Comparison of ENCODE assay signal across 2 cellular contexts in the genomic region with DNA sequence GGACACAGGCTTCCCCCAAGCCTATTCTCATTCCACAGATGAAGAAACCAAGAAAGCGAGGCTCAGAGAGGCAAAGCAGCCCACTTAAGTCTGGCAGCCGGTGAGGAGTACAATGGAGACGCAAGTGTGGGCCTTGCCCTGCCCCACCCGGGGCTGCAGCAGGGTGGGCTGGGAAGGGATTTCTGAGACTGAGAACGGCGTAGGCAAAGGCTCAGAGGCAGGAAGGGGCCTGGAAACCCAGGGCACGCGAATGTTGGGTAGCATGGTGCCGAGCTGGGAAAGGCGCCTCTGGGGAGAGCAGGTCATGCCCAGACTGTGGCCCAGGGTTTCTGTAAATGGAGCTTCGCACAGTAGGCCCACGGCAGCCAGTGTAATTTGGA.
TF ChIP-seq lines count a peak whose summit lies in the region.

No MANE protein-coding gene starts in this region.

TF ChIP-seq in liver, 16 proteins besides CTCF, POLR2A, EP300 and RAD21 (continued from another document):
- TF ChIP-seq RXRA (IDR thresholded peaks at IDR 0.05) (no peak), FOXA2 (IDR thresholded peaks at IDR 0.05) (no peak), EGR1 (IDR thresholded peaks at IDR 0.05; ENCODE audit: low read depth in 2 of 2) (no peak), JUND (IDR thresholded peaks at IDR 0.05) (no peak)
- TF ChIP-seq, protein P1, sequence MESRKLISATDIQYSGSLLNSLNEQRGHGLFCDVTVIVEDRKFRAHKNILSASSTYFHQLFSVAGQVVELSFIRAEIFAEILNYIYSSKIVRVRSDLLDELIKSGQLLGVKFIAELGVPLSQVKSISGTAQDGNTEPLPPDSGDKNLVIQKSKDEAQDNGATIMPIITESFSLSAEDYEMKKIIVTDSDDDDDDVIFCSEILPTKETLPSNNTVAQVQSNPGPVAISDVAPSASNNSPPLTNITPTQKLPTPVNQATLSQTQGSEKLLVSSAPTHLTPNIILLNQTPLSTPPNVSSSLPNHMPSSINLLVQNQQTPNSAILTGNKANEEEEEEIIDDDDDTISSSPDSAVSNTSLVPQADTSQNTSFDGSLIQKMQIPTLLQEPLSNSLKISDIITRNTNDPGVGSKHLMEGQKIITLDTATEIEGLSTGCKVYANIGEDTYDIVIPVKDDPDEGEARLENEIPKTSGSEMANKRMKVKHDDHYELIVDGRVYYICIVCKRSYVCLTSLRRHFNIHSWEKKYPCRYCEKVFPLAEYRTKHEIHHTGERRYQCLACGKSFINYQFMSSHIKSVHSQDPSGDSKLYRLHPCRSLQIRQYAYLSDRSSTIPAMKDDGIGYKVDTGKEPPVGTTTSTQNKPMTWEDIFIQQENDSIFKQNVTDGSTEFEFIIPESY (IDR thresholded peaks at IDR 0.05), result no peak
- TF ChIP-seq, protein P2, sequence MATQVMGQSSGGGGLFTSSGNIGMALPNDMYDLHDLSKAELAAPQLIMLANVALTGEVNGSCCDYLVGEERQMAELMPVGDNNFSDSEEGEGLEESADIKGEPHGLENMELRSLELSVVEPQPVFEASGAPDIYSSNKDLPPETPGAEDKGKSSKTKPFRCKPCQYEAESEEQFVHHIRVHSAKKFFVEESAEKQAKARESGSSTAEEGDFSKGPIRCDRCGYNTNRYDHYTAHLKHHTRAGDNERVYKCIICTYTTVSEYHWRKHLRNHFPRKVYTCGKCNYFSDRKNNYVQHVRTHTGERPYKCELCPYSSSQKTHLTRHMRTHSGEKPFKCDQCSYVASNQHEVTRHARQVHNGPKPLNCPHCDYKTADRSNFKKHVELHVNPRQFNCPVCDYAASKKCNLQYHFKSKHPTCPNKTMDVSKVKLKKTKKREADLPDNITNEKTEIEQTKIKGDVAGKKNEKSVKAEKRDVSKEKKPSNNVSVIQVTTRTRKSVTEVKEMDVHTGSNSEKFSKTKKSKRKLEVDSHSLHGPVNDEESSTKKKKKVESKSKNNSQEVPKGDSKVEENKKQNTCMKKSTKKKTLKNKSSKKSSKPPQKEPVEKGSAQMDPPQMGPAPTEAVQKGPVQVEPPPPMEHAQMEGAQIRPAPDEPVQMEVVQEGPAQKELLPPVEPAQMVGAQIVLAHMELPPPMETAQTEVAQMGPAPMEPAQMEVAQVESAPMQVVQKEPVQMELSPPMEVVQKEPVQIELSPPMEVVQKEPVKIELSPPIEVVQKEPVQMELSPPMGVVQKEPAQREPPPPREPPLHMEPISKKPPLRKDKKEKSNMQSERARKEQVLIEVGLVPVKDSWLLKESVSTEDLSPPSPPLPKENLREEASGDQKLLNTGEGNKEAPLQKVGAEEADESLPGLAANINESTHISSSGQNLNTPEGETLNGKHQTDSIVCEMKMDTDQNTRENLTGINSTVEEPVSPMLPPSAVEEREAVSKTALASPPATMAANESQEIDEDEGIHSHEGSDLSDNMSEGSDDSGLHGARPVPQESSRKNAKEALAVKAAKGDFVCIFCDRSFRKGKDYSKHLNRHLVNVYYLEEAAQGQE (IDR thresholded peaks at IDR 0.05), result no peak
- TF ChIP-seq, protein P3, sequence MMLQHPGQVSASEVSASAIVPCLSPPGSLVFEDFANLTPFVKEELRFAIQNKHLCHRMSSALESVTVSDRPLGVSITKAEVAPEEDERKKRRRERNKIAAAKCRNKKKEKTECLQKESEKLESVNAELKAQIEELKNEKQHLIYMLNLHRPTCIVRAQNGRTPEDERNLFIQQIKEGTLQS (IDR thresholded peaks at IDR 0.05), result no peak

TF ChIP-seq in HepG2, 621 proteins besides CTCF, POLR2A, EP300 and RAD21 (continued from another document):
- no peak for TF ChIP-seq ZFP36L2 (CRISPR knock-in tag; IDR thresholded peaks at IDR 0.05)
- no peak for TF ChIP-seq FIP1L1 (IDR thresholded peaks at IDR 0.05; ENCODE audit: borderline replicate concordance, insufficient read depth, low read depth, low read length)
- TF ChIP-seq, protein P4, sequence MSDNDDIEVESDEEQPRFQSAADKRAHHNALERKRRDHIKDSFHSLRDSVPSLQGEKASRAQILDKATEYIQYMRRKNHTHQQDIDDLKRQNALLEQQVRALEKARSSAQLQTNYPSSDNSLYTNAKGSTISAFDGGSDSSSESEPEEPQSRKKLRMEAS (IDR thresholded peaks at IDR 0.05), result no peak
- TF ChIP-seq, protein P5, sequence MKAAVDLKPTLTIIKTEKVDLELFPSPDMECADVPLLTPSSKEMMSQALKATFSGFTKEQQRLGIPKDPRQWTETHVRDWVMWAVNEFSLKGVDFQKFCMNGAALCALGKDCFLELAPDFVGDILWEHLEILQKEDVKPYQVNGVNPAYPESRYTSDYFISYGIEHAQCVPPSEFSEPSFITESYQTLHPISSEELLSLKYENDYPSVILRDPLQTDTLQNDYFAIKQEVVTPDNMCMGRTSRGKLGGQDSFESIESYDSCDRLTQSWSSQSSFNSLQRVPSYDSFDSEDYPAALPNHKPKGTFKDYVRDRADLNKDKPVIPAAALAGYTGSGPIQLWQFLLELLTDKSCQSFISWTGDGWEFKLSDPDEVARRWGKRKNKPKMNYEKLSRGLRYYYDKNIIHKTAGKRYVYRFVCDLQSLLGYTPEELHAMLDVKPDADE (CRISPR knock-in tag; IDR thresholded peaks at IDR 0.05), result no peak
- TF ChIP-seq CEBPB (IDR thresholded peaks at IDR 0.05; ENCODE audit: borderline replicate concordance, low read depth, low read length), result no peak
- TF ChIP-seq, protein P6, sequence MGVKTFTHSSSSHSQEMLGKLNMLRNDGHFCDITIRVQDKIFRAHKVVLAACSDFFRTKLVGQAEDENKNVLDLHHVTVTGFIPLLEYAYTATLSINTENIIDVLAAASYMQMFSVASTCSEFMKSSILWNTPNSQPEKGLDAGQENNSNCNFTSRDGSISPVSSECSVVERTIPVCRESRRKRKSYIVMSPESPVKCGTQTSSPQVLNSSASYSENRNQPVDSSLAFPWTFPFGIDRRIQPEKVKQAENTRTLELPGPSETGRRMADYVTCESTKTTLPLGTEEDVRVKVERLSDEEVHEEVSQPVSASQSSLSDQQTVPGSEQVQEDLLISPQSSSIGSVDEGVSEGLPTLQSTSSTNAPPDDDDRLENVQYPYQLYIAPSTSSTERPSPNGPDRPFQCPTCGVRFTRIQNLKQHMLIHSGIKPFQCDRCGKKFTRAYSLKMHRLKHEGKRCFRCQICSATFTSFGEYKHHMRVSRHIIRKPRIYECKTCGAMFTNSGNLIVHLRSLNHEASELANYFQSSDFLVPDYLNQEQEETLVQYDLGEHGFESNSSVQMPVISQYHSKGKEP (CRISPR knock-in tag; IDR thresholded peaks at IDR 0.05), result no peak
- no peak for TF ChIP-seq AGO2 (optimal IDR thresholded peaks at IDR 0.05; ENCODE audit: low read depth, low read length)
- TF ChIP-seq SOX6 (IDR thresholded peaks at IDR 0.05), result no peak
- no peak for TF ChIP-seq SOX6 (CRISPR knock-in tag; IDR thresholded peaks at IDR 0.05)
- no peak for TF ChIP-seq ZNF737 (CRISPR knock-in tag; IDR thresholded peaks at IDR 0.05; ENCODE audit: borderline replicate concordance)
- TF ChIP-seq, protein P7, sequence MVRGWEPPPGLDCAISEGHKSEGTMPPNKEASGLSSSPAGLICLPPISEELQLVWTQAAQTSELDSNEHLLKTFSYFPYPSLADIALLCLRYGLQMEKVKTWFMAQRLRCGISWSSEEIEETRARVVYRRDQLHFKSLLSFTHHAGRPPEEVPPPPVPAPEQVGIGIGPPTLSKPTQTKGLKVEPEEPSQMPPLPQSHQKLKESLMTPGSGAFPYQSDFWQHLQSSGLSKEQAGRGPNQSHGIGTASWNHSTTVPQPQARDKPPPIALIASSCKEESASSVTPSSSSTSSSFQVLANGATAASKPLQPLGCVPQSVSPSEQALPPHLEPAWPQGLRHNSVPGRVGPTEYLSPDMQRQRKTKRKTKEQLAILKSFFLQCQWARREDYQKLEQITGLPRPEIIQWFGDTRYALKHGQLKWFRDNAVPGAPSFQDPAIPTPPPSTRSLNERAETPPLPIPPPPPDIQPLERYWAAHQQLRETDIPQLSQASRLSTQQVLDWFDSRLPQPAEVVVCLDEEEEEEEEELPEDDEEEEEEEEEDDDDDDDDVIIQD (CRISPR knock-in tag; IDR thresholded peaks at IDR 0.05; ENCODE audit: low read depth), result no peak
- TF ChIP-seq, protein P8, sequence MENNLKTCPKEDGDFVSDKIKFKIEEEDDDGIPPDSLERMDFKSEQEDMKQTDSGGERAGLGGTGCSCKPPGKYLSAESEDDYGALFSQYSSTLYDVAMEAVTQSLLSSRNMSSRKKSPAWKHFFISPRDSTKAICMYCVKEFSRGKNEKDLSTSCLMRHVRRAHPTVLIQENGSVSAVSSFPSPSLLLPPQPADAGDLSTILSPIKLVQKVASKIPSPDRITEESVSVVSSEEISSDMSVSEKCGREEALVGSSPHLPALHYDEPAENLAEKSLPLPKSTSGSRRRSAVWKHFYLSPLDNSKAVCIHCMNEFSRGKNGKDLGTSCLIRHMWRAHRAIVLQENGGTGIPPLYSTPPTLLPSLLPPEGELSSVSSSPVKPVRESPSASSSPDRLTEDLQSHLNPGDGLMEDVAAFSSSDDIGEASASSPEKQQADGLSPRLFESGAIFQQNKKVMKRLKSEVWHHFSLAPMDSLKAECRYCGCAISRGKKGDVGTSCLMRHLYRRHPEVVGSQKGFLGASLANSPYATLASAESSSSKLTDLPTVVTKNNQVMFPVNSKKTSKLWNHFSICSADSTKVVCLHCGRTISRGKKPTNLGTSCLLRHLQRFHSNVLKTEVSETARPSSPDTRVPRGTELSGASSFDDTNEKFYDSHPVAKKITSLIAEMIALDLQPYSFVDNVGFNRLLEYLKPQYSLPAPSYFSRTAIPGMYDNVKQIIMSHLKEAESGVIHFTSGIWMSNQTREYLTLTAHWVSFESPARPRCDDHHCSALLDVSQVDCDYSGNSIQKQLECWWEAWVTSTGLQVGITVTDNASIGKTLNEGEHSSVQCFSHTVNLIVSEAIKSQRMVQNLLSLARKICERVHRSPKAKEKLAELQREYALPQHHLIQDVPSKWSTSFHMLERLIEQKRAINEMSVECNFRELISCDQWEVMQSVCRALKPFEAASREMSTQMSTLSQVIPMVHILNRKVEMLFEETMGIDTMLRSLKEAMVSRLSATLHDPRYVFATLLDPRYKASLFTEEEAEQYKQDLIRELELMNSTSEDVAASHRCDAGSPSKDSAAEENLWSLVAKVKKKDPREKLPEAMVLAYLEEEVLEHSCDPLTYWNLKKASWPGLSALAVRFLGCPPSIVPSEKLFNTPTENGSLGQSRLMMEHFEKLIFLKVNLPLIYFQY (CRISPR knock-in tag; IDR thresholded peaks at IDR 0.05; ENCODE audit: borderline replicate concordance), result no peak
- TF ChIP-seq POLR2AphosphoS2 (IDR thresholded peaks at IDR 0.05; ENCODE audit: low read depth, low read length), result no peak
- no peak for TF ChIP-seq GLI4 (CRISPR knock-in tag; IDR thresholded peaks at IDR 0.05; ENCODE audit: borderline replicate concordance)
- TF ChIP-seq, protein P9, sequence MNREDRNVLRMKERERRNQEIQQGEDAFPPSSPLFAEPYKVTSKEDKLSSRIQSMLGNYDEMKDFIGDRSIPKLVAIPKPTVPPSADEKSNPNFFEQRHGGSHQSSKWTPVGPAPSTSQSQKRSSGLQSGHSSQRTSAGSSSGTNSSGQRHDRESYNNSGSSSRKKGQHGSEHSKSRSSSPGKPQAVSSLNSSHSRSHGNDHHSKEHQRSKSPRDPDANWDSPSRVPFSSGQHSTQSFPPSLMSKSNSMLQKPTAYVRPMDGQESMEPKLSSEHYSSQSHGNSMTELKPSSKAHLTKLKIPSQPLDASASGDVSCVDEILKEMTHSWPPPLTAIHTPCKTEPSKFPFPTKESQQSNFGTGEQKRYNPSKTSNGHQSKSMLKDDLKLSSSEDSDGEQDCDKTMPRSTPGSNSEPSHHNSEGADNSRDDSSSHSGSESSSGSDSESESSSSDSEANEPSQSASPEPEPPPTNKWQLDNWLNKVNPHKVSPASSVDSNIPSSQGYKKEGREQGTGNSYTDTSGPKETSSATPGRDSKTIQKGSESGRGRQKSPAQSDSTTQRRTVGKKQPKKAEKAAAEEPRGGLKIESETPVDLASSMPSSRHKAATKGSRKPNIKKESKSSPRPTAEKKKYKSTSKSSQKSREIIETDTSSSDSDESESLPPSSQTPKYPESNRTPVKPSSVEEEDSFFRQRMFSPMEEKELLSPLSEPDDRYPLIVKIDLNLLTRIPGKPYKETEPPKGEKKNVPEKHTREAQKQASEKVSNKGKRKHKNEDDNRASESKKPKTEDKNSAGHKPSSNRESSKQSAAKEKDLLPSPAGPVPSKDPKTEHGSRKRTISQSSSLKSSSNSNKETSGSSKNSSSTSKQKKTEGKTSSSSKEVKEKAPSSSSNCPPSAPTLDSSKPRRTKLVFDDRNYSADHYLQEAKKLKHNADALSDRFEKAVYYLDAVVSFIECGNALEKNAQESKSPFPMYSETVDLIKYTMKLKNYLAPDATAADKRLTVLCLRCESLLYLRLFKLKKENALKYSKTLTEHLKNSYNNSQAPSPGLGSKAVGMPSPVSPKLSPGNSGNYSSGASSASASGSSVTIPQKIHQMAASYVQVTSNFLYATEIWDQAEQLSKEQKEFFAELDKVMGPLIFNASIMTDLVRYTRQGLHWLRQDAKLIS (CRISPR knock-in tag; IDR thresholded peaks at IDR 0.05), result no peak
- TF ChIP-seq ZNF160 (CRISPR knock-in tag; IDR thresholded peaks at IDR 0.05), result no peak
- no peak for TF ChIP-seq RORA (CRISPR knock-in tag; IDR thresholded peaks at IDR 0.05)
- no peak for TF ChIP-seq ZNF644 (CRISPR knock-in tag; IDR thresholded peaks at IDR 0.05; ENCODE audit: low read depth)
- TF ChIP-seq, protein P10, sequence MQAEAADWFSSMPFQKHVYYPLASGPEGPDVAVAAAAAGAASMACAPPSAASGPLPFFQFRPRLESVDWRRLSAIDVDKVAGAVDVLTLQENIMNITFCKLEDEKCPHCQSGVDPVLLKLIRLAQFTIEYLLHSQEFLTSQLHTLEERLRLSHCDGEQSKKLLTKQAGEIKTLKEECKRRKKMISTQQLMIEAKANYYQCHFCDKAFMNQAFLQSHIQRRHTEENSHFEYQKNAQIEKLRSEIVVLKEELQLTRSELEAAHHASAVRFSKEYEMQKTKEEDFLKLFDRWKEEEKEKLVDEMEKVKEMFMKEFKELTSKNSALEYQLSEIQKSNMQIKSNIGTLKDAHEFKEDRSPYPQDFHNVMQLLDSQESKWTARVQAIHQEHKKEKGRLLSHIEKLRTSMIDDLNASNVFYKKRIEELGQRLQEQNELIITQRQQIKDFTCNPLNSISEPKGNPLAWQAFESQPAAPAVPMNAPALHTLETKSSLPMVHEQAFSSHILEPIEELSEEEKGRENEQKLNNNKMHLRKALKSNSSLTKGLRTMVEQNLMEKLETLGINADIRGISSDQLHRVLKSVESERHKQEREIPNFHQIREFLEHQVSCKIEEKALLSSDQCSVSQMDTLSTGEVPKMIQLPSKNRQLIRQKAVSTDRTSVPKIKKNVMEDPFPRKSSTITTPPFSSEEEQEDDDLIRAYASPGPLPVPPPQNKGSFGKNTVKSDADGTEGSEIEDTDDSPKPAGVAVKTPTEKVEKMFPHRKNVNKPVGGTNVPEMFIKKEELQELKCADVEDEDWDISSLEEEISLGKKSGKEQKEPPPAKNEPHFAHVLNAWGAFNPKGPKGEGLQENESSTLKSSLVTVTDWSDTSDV (CRISPR knock-in tag; IDR thresholded peaks at IDR 0.05), result no peak
